ENCODE assay signal across 19 cellular contexts in the genomic region with DNA sequence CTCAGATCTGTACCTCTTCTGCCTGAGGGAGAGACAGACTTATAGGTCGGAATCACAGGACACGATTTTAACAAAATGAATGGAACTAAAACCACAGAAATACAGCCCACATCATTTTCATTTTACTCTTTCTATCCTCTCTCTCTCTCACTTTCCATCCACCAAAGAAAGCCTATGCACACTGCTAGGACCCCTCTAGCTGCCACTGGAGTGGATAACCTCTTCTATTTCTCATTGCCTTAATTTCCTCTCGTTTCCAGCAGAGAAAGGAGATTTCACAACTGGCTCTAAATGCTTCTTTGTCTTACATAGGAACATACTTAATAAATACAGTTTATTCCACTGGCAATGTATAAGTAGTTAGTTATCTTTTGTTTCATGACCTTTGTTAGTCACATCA.
DNase-seq lines count a peak whose midpoint lies in the region; ATAC-seq and TF ChIP-seq lines count a peak whose summit lies in the region.
"Had no signal": no experiment of that assay in that cellular context is flagged by ENCODE, and none has a peak within 500 bp of the region (broad histone marks: within the 10 kb centered on the region; RNA-seq: fewer than 3 reads in every experiment).

No MANE protein-coding gene starts in this region.

- no peak for ATAC-seq in GM21390 (IDR thresholded peaks at IDR 0.05; ENCODE audit: unreplicated experiment)

- no peak overlapping the region for H3K4me3 Mint-ChIP-seq in endodermal cell
- no peak overlapping the region for H3K4me3 Mint-ChIP-seq in neural crest cell
- H3K4me3 Mint-ChIP-seq: HFFc6 had no signal

- H3K9ac ChIP-seq in endodermal cell (ENCODE audit: extremely low read depth, low read length, poor library complexity, severe bottlenecking) = no peak overlapping the region
- H3K9ac ChIP-seq: BLaER1 had no signal

- H3K36me3 ChIP-seq in endodermal cell (ENCODE audit: control insufficient read depth, insufficient read depth, low read length) (no peaks in the 10 kb centered on the region), WERI-Rb-1 (no peaks in the 10 kb centered on the region)
- H3K36me3 ChIP-seq: BLaER1 had no signal

- H3K27me3 ChIP-seq in endodermal cell (ENCODE audit: control insufficient read depth, insufficient read depth, low read length, poor library complexity, severe bottlenecking) = no peaks in the 10 kb centered on the region
- no peaks in the 10 kb centered on the region for H3K27me3 ChIP-seq in WERI-Rb-1 (ENCODE audit: insufficient read depth, low read depth, severe bottlenecking)
- H3K27me3 ChIP-seq: BLaER1 had no signal

- no peak overlapping the region for H3K27ac ChIP-seq in endodermal cell (ENCODE audit: low read depth, low read length)
- no peak overlapping the region for H3K27ac ChIP-seq in WERI-Rb-1
- H3K27ac ChIP-seq: BLaER1, PC-9, SK-N-MC had no signal

- H3K27me3 Mint-ChIP-seq in endodermal cell (ENCODE audit: insufficient read depth) = no peaks in the 10 kb centered on the region
- no peaks in the 10 kb centered on the region for H3K27me3 Mint-ChIP-seq in neural crest cell (ENCODE audit: low read depth)

- H3K9me3 Mint-ChIP-seq in endodermal cell (peaks cover 20% of the 10 kb centered on the region), neural crest cell (peaks cover 10% of the 10 kb centered on the region)

- 89 to 95% methylated on average over 3 of the region's 3 CpGs for WGBS in endodermal cell (ENCODE audit: insufficient coverage in 1 of 2, insufficient read length in 1 of 2), 2 experiments

- H3K27ac Mint-ChIP-seq in endodermal cell (peak overlapping the region; percentile 46), neural crest cell (ENCODE audit: unreplicated experiment) (peak overlapping the region; percentile 0)
- H3K27ac Mint-ChIP-seq: HFFc6 had no signal

- H3K9me3 ChIP-seq in endodermal cell (ENCODE audit: control insufficient read depth, low read length) (peaks cover 14% of the 10 kb centered on the region), WERI-Rb-1 (ENCODE audit: severe bottlenecking) (no peaks in the 10 kb centered on the region)
- H3K9me3 ChIP-seq: BLaER1 had no signal

- peaks cover 8% of the 10 kb centered on the region for H3K36me3 Mint-ChIP-seq in endodermal cell (ENCODE audit: low read depth)
- peaks cover 3% of the 10 kb centered on the region for H3K36me3 Mint-ChIP-seq in neural crest cell (ENCODE audit: low read depth)

- H3K4me1 ChIP-seq in endodermal cell (ENCODE audit: control insufficient read depth, insufficient read depth, low read length) = no peaks in the 10 kb centered on the region

- no peak for DNase-seq in GM13976 (ENCODE audit: low spot score)
- DNase-seq in LNCaP clone FGC (ENCODE audit: low read depth) = no peak
- no peak for DNase-seq in endodermal cell
- DNase-seq in neural crest cell (ENCODE audit: low read depth, low spot score) = no peak
- no peak for DNase-seq in WERI-Rb-1
- DNase-seq in activated CD4-positive, alpha-beta T cell treated with anti-CD3 and anti-CD28 coated beads for 1 hour = no peak
- no peak for DNase-seq in D341Med (ENCODE audit: low spot score)
- DNase-seq: ACHN, DMS 273 treated with DMSO at 0.1 percent for 48 hours, HFFc6, KBM-7, NCI-H1092, NCI-H2107, NCI-H226, NCI-H526 treated with DMSO at 0.1 percent for 48 hours, PC-9 had no signal

- H3K4me3 ChIP-seq in LNCaP clone FGC (ENCODE audit: low read depth, low read length) (no peak overlapping the region), endodermal cell (ENCODE audit: low read length) (no peak overlapping the region), WERI-Rb-1 (ENCODE audit: low read depth, low read length) (no peak overlapping the region)
- H3K4me3 ChIP-seq: BLaER1, PC-9, SK-N-MC had no signal

- in situ Hi-C loops in GM13976 (cut with MboI; ENCODE audit: low sequenced_read_pairs, unreplicated experiment) = no loop called here

- peak; percentile 8 for TF ChIP-seq CTCF in GM13976 (IDR thresholded peaks at IDR 0.05; ENCODE audit: borderline replicate concordance, control extremely low read depth, extremely low read depth, insufficient read depth, missing control alignments)
- TF ChIP-seq CTCF in LNCaP clone FGC (IDR thresholded peaks at IDR 0.05; ENCODE audit: control insufficient read depth, extremely low read depth, insufficient read depth) = peak; percentile 8; the same call in 1 of the 2 replicates
- peak; percentile 57 for TF ChIP-seq CTCF in endodermal cell (conservative IDR thresholded peaks at IDR 0.05)
- TF ChIP-seq CTCF in neural crest cell (conservative IDR thresholded peaks at IDR 0.05) = no peak
- no peak for TF ChIP-seq CTCF in WERI-Rb-1 (IDR thresholded peaks at IDR 0.05; ENCODE audit: low read depth, low read length)

- no peaks in the 10 kb centered on the region for H3K4me1 Mint-ChIP-seq in endodermal cell
- peaks cover 18% of the 10 kb centered on the region for H3K4me1 Mint-ChIP-seq in neural crest cell

Comparison
In these comparisons a context has a peak if more than half of its experiments do, and no peak if none do; other contexts are left out.
1. CTCF ChIP-seq: peak in GM13976 (single experiment), LNCaP clone FGC (single experiment) and endodermal cell (single experiment); none in neural crest cell (single experiment) and WERI-Rb-1 (single experiment).